Comparison of ENCODE assay signal across 18 cellular contexts in genomic region chr4:90994883-90995484, GRCh38.
A peak's percentile ranks its signal among the peaks of the same experiment; 100 is the strongest.
DNase-seq lines count a peak whose midpoint lies in the region; ATAC-seq and TF ChIP-seq lines count a peak whose summit lies in the region.
"Had no signal": no experiment of that assay in that cellular context is flagged by ENCODE, and none has a peak within 500 bp of the region (broad histone marks: within the 10 kb centered on the region; RNA-seq: fewer than 3 reads in every experiment).

No MANE protein-coding gene starts in this region.

- peak overlapping the region; percentile 64 to 75 (median 66) for H3K27ac Mint-ChIP-seq in nephron
- H3K27ac Mint-ChIP-seq: B cell; CD4-positive, alpha-beta T cell; CD8-positive, alpha-beta T cell had no signal

- H3K36me3 ChIP-seq in SK-N-SH (replicated peaks in 1 of 2; ENCODE audit: control insufficient read depth in 1 of 2, insufficient read depth in 2 of 2, low read length in 1 of 2) = no peaks in the 10 kb centered on the region
- H3K36me3 ChIP-seq in hepatocyte (replicated peaks; ENCODE audit: insufficient read depth, low read depth) = no peaks in the 10 kb centered on the region
- H3K36me3 ChIP-seq: BLaER1 treated with 17β-estradiol and CSF1 and Interleukin-3, amounts not matched to agents 10 nM and 100 nM had no signal

- H3K4me3 ChIP-seq in SK-N-SH (ENCODE audit: low read depth in 2 of 2, low read length in 1 of 2) (no peak overlapping the region), hepatocyte (no peak overlapping the region)
- H3K4me3 ChIP-seq: A549; BLaER1 treated with 17β-estradiol and CSF1 and Interleukin-3, amounts not matched to agents 10 nM and 100 nM had no signal

- no peaks in the 10 kb centered on the region for H3K36me3 Mint-ChIP-seq in nephron (ENCODE audit: low read depth)
- H3K36me3 Mint-ChIP-seq: CD8-positive, alpha-beta T cell had no signal

- H3K4me1 Mint-ChIP-seq in nephron = peaks cover 8% of the 10 kb centered on the region
- H3K4me1 Mint-ChIP-seq: B cell had no signal

- no peak for TF ChIP-seq RAD21 in SK-N-SH (IDR thresholded peaks at IDR 0.05; ENCODE audit: low read length)

- H3K4me2 ChIP-seq in SK-N-SH (no peak overlapping the region), hepatocyte (peak overlapping the region; percentile 26)
- H3K4me2 ChIP-seq: A549; BLaER1 treated with 17β-estradiol and CSF1 and Interleukin-3, amounts not matched to agents 10 nM and 100 nM had no signal

- no peak overlapping the region for H3K4me3 Mint-ChIP-seq in nephron
- H3K4me3 Mint-ChIP-seq: B cell; CD4-positive, alpha-beta T cell; CD8-positive, alpha-beta T cell had no signal

- H2AFZ ChIP-seq in SK-N-SH (ENCODE audit: low read depth) (no peak overlapping the region), hepatocyte (no peak overlapping the region)

- TF ChIP-seq EP300 in SK-N-SH (IDR thresholded peaks at IDR 0.05; ENCODE audit: borderline replicate concordance in 1 of 2, low read depth in 1 of 2, low read length in 1 of 2) = peak in 1 of 2 experiments; percentile 38; a peak in 1 of 4 replicates

- H3K27ac ChIP-seq in SK-N-SH (ENCODE audit: low read depth in 2 of 2, low read length in 1 of 2) (peak overlapping the region in 1 of 2 experiments; percentile 67; a peak in 1 of 4 replicates), hepatocyte (no peak overlapping the region)
- H3K27ac ChIP-seq: 22Rv1; A549; BLaER1 treated with 17β-estradiol and CSF1 and Interleukin-3, amounts not matched to agents 10 nM and 100 nM; C4-2B had no signal

- 50% methylated on average over 1 of the region's 1 CpG for WGBS in SK-N-SH (ENCODE audit: low lambda C conversion rate)
- WGBS in hepatocyte (ENCODE audit: low lambda C conversion rate, missing lambda C conversion rate) = 71% methylated on average over 1 of the region's 1 CpG

- H3K27me3 ChIP-seq in SK-N-SH (ENCODE audit: insufficient read depth) (no peaks in the 10 kb centered on the region), hepatocyte (no peaks in the 10 kb centered on the region)
- H3K27me3 ChIP-seq: BLaER1 treated with 17β-estradiol and CSF1 and Interleukin-3, amounts not matched to agents 10 nM and 100 nM had no signal

- no peaks in the 10 kb centered on the region for H3K9me3 Mint-ChIP-seq in nephron
- H3K9me3 Mint-ChIP-seq: CD4-positive, alpha-beta T cell had no signal

- no peaks in the 10 kb centered on the region for H3K9me3 ChIP-seq in SK-N-SH
- H3K9me3 ChIP-seq in hepatocyte (ENCODE audit: low read depth) = no peaks in the 10 kb centered on the region
- H3K9me3 ChIP-seq: A549; BLaER1 treated with 17β-estradiol and CSF1 and Interleukin-3, amounts not matched to agents 10 nM and 100 nM; Caco-2 had no signal

- H3K79me2 ChIP-seq in SK-N-SH (ENCODE audit: insufficient read depth) (no peaks in the 10 kb centered on the region), hepatocyte (no peaks in the 10 kb centered on the region)

- TF ChIP-seq CTCF in SK-N-SH (IDR thresholded peaks at IDR 0.05) (no peak), hepatocyte (IDR thresholded peaks at IDR 0.05; ENCODE audit: poor library complexity) (no peak), nephron (IDR thresholded peaks at IDR 0.05; ENCODE audit: unreplicated experiment in 3 of 3) (no peak)

- CTCF ChIA-PET in SK-N-SH (lab: Yijun Ruan, JAX) = no interaction called here

- DNase-seq in SK-N-SH = no peak
- DNase-seq in hepatocyte (ENCODE audit: low spot score) = no peak
- DNase-seq in NK-92 (lab: John Stamatoyannopoulos, UW; ENCODE audit: unreplicated experiment) = no peak
- DNase-seq in T-helper 9 cell = no peak
- DNase-seq: AML-193; Caco-2; Calu3; CD4-positive, alpha-beta T cell; CD8-positive, alpha-beta T cell; DMS79 treated with DMSO at 0.1 percent for 48 hours; GF-D8 had no signal

- H3F3A ChIP-seq in SK-N-SH (replicated peaks; ENCODE audit: insufficient read depth) = no peaks in the 10 kb centered on the region

- no peaks in the 10 kb centered on the region for H3K27me3 Mint-ChIP-seq in nephron (ENCODE audit: low read depth)
- H3K27me3 Mint-ChIP-seq: B cell; CD4-positive, alpha-beta T cell had no signal

- peak; percentile 91 for ATAC-seq in SK-N-SH treated with all-trans-retinoic acid at 6 μM for 48 hours
- ATAC-seq: A549; CD8-positive, alpha-beta T cell had no signal

- H3K9me2 ChIP-seq in SK-N-SH (no peaks in the 10 kb centered on the region), hepatocyte (replicated peaks; ENCODE audit: insufficient read depth) (no peaks in the 10 kb centered on the region)

- H3K4me1 ChIP-seq in SK-N-SH (ENCODE audit: control insufficient read depth in 1 of 2, insufficient read depth in 2 of 2, low read depth in 1 of 2, low read length in 1 of 2) (peaks cover 0 to 4% of the 10 kb centered on the region in 2 experiments; a peak in 2 of 4 replicates), hepatocyte (ENCODE audit: insufficient read depth) (peaks cover 3% of the 10 kb centered on the region)
- H3K4me1 ChIP-seq: A549; BLaER1 treated with 17β-estradiol and CSF1 and Interleukin-3, amounts not matched to agents 10 nM and 100 nM; Caco-2 had no signal

- POLR2A ChIA-PET in SK-N-SH (lab: Yijun Ruan, JAX) = no interaction called here

- no peaks in the 10 kb centered on the region for H4K20me1 ChIP-seq in SK-N-SH (ENCODE audit: insufficient read depth)
- H4K20me1 ChIP-seq in hepatocyte (ENCODE audit: insufficient read depth, poor library complexity, severe bottlenecking) = no peaks in the 10 kb centered on the region
- H4K20me1 ChIP-seq: BLaER1 treated with 17β-estradiol and CSF1 and Interleukin-3, amounts not matched to agents 10 nM and 100 nM had no signal

- H3K9ac ChIP-seq in SK-N-SH = no peak overlapping the region
- H3K9ac ChIP-seq: BLaER1 treated with 17β-estradiol and CSF1 and Interleukin-3, amounts not matched to agents 10 nM and 100 nM had no signal

TF ChIP-seq in SK-N-SH treated with all-trans-retinoic acid at 6 μM for 48 hours, 23 proteins besides CTCF, POLR2A, EP300 and RAD21 (continues in another document):
- TF ChIP-seq ESRRG (CRISPR knock-in tag; IDR thresholded peaks at IDR 0.05) = peak; percentile 93
- peak; percentile 99 for TF ChIP-seq ISL1 (CRISPR knock-in tag; IDR thresholded peaks at IDR 0.05)
- TF ChIP-seq ZNF565 (CRISPR knock-in tag; conservative IDR thresholded peaks at IDR 0.05; ENCODE audit: low read depth) = no peak
- TF ChIP-seq ARNTL (CRISPR knock-in tag; IDR thresholded peaks at IDR 0.05; ENCODE audit: borderline replicate concordance, low read depth) = no peak
- TF ChIP-seq POU6F1 (CRISPR knock-in tag; IDR thresholded peaks at IDR 0.05; ENCODE audit: borderline replicate concordance, low read depth) = peak; percentile 94; the same call in 1 of the 2 replicates
- TF ChIP-seq ZFP3 (CRISPR knock-in tag; IDR thresholded peaks at IDR 0.05) = 0 out of 2 replicates have a peak, but pooled peaks have one; percentile 32
- TF ChIP-seq SNAI2 (CRISPR knock-in tag; IDR thresholded peaks at IDR 0.05) = peak; percentile 79; the same call in 1 of the 2 replicates
- TF ChIP-seq CSDC2 (CRISPR knock-in tag; IDR thresholded peaks at IDR 0.05) = no peak; the same call in none of the 2 replicates

TF ChIP-seq in SK-N-SH, 30 proteins besides CTCF, POLR2A, EP300 and RAD21:
- TF ChIP-seq USF2 (IDR thresholded peaks at IDR 0.05; ENCODE audit: borderline replicate concordance, low read depth, low read length) = no peak
- no peak for TF ChIP-seq SMC3 (IDR thresholded peaks at IDR 0.05; ENCODE audit: low read depth, low read length)
- no peak for TF ChIP-seq POLR2AphosphoS5 (IDR thresholded peaks at IDR 0.05; ENCODE audit: low read depth, low read length)
- TF ChIP-seq CHD2 (IDR thresholded peaks at IDR 0.05; ENCODE audit: low read length, partially characterized antibody) = no peak
- TF ChIP-seq USF1 (IDR thresholded peaks at IDR 0.05; ENCODE audit: borderline replicate concordance, low read depth) = no peak
- no peak for TF ChIP-seq GATA2 (CRISPR knock-in tag; IDR thresholded peaks at IDR 0.05)
- no peak for TF ChIP-seq TCF12 (IDR thresholded peaks at IDR 0.05)
- TF ChIP-seq YY1 (IDR thresholded peaks at IDR 0.05; ENCODE audit: low read depth) = no peak
- TF ChIP-seq TEAD4 (IDR thresholded peaks at IDR 0.05; ENCODE audit: borderline replicate concordance, insufficient read depth) = no peak
- TF ChIP-seq TAF1 (IDR thresholded peaks at IDR 0.05; ENCODE audit: borderline replicate concordance, low read depth, low read length) = no peak
- no peak for TF ChIP-seq RFX5 (IDR thresholded peaks at IDR 0.05; ENCODE audit: low read length)
